Comparison of ENCODE assay signal across 1 cellular context in the genomic region with DNA sequence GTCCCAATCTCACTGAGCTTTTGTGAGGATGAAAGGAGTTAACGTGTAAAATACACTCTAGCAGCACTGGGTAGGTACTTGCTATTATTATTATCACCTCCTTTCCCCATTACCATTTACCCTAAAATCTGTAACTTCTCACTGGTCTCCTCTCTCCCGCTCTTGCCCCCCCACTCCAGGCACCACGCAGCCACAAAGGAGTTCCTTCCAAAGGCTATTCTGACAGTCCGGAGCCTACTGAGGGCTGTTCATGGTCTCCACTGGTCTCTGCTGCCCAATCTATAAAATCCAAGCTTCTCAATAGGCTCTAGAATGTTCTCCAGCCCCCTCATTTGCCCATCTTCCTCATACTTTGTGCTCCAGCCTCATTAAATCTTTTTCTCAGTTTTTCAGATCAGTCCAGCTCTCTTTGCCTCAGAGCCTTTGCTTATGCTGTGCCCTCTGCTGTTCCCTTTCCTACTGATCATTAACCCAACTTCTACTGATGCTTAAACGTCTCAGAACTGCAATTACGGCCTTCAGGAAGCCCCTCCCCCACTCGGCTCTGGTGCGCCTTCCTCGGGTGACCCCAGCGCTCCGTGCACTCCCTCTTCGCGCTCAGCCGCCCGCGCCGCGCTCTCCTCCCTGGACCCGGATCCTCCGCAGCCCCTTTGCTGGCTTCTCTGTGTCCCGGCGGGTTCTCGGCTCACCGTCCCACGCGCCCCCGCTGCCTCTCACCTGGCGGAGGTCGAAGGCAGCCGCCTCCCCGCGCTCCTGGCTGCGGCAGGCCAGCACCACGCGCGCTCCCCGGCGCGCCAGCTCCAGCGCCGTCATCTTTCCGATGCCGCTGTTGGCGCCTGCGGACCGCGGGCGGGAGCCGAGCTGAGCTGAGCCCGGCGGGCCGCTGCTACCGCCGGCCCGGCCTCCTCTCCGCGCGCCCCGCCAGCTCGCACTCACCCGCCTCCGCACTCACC.
TF ChIP-seq lines count a peak whose summit lies in the region.

No MANE protein-coding gene starts in this region.

TF ChIP-seq in H1, 55 proteins besides CTCF, POLR2A, EP300 and RAD21:
- TF ChIP-seq, protein P1, sequence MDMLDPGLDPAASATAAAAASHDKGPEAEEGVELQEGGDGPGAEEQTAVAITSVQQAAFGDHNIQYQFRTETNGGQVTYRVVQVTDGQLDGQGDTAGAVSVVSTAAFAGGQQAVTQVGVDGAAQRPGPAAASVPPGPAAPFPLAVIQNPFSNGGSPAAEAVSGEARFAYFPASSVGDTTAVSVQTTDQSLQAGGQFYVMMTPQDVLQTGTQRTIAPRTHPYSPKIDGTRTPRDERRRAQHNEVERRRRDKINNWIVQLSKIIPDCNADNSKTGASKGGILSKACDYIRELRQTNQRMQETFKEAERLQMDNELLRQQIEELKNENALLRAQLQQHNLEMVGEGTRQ (IDR thresholded peaks at IDR 0.05; ENCODE audit: low read length) = no peak
- TF ChIP-seq KDM4A (IDR thresholded peaks at IDR 0.05; ENCODE audit: low read depth, low read length, severe bottlenecking) (peak; percentile 95), HDAC2 (IDR thresholded peaks at IDR 0.05; ENCODE audit: borderline replicate concordance in 1 of 2, low read depth in 2 of 2, low read length in 2 of 2) (peak in 1 of 2 experiments; percentile 75; a peak in 2 of 4 replicates), TEAD4 (IDR thresholded peaks at IDR 0.05; ENCODE audit: low read depth, low read length) (no peak), BACH1 (IDR thresholded peaks at IDR 0.05; ENCODE audit: low read length) (0 out of 2 replicates have a peak, but pooled peaks have one; percentile 5), KDM1A (IDR thresholded peaks at IDR 0.05; ENCODE audit: borderline replicate concordance, low read length) (peak; percentile 95), CHD2 (IDR thresholded peaks at IDR 0.05; ENCODE audit: low read length) (no peak), ASH2L (IDR thresholded peaks at IDR 0.05; ENCODE audit: low read length) (peak; percentile 93), GABPA (IDR thresholded peaks at IDR 0.05; ENCODE audit: borderline replicate concordance, insufficient read depth, low read length) (no peak)
- TF ChIP-seq, protein P2, sequence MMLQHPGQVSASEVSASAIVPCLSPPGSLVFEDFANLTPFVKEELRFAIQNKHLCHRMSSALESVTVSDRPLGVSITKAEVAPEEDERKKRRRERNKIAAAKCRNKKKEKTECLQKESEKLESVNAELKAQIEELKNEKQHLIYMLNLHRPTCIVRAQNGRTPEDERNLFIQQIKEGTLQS (IDR thresholded peaks at IDR 0.05; ENCODE audit: insufficient read depth, low read depth, low read length) = no peak
- TF ChIP-seq, protein P3, sequence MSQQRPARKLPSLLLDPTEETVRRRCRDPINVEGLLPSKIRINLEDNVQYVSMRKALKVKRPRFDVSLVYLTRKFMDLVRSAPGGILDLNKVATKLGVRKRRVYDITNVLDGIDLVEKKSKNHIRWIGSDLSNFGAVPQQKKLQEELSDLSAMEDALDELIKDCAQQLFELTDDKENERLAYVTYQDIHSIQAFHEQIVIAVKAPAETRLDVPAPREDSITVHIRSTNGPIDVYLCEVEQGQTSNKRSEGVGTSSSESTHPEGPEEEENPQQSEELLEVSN (IDR thresholded peaks at IDR 0.05) = 0 out of 2 replicates have a peak, but pooled peaks have one; percentile 7
- TF ChIP-seq, protein P4, sequence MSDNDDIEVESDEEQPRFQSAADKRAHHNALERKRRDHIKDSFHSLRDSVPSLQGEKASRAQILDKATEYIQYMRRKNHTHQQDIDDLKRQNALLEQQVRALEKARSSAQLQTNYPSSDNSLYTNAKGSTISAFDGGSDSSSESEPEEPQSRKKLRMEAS (IDR thresholded peaks at IDR 0.05) = peak; percentile 29; the same call in 1 of the 2 replicates
